24 cellular contexts compared by ENCODE assay signal in the genomic region with DNA sequence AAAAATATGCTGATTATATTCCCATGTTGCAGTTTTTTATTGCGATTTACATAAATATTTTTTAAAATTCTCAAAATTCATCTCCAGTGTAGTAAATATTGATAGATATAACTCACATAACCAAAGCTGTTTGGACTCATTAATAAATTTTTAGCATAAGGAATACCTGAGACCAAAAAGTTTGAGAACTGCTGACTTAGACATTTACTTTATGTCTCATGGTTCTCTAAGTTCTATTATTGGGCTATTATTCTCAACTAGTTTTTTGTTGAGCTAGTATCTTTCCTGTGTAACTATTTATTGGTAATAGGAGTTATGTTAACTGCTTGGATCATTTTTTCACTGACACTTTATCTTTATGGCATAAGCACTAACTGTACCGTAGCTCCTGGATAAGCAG.
DNase-seq lines count a peak whose midpoint lies in the region; ATAC-seq, FAIRE-seq and TF ChIP-seq lines count a peak whose summit lies in the region.
"Had no signal": no experiment of that assay in that cellular context is flagged by ENCODE, and none has a peak within 500 bp of the region (broad histone marks: within the 10 kb centered on the region; RNA-seq: fewer than 3 reads in every experiment).

No MANE protein-coding gene starts in this region.

- BruUV-seq in HepG2 (replicated peaks; lab: Mats Ljungman, UMichigan): no TSS peak
- no TSS peak for BruUV-seq in K562 (replicated peaks; lab: Mats Ljungman, UMichigan)

- H2AFZ ChIP-seq in HepG2 (ENCODE audit: low read length) (no peak overlapping the region), K562 (ENCODE audit: low read depth, low read length) (no peak overlapping the region)

- TF ChIP-seq CTCF in HepG2 (CRISPR knock-in tag; IDR thresholded peaks at IDR 0.05) (no peak), right lobe of liver (IDR thresholded peaks at IDR 0.05) (no peak), K562 (IDR thresholded peaks at IDR 0.05 in 2 of 3, conservative IDR thresholded peaks at IDR 0.05 in 1 of 3; ENCODE audit: insufficient read depth in 2 of 3, low read depth in 1 of 3, low read length in 3 of 3) (no peak), heart left ventricle (IDR thresholded peaks at IDR 0.05) (no peak)

- H3K79me2 ChIP-seq in HepG2 (ENCODE audit: insufficient read depth, low read length) (no peaks in the 10 kb centered on the region), K562 (ENCODE audit: control insufficient read depth, insufficient read depth, low read length) (no peaks in the 10 kb centered on the region)

- H4K20me1 ChIP-seq in HepG2 (ENCODE audit: insufficient read depth, low read length) (no peaks in the 10 kb centered on the region), K562 (replicated peaks; ENCODE audit: control insufficient read depth, insufficient read depth, low read length) (no peaks in the 10 kb centered on the region)
- H4K20me1 ChIP-seq: BLaER1 had no signal

- intact Hi-C loops in HepG2 (cut with micrococcal nuclease; ENCODE audit: unreplicated experiment): no loop called here
- intact Hi-C loops in right lobe of liver (cut with DNase I): no loop called here
- intact Hi-C loops in K562 (cut with micrococcal nuclease): no loop called here
- intact Hi-C loops in heart left ventricle (cut with DNase I): no loop called here

- H3K9me1 ChIP-seq in K562 (ENCODE audit: control insufficient read depth, insufficient read depth, low read length): no peaks in the 10 kb centered on the region

- DNase-seq in HepG2 (ENCODE audit: low spot score): no peak
- no peak for DNase-seq in right lobe of liver
- no peak for DNase-seq in K562 (ENCODE audit: extremely low read depth in 1 of 4, low spot score in 3 of 4)
- DNase-seq in NCI-H1105 (lab: John Stamatoyannopoulos, UW): no peak
- DNase-seq in heart left ventricle: no peak
- DNase-seq: ACHN; BE2C; C1 segment of cervical spinal cord; CD4-positive, alpha-beta memory T cell; CD4-positive, CD25-positive, alpha-beta regulatory T cell; CD8-positive, alpha-beta memory T cell; COR-L47; DMS 273 treated with DMSO at 0.1 percent for 48 hours; DMS153; DMS53; DMS79; DND-41; EL; GDM1 had no signal

- POLR2A ChIA-PET in HepG2 (lab: Yijun Ruan, JAX) (no interaction called here), K562 (lab: Yijun Ruan, JAX) (no interaction called here)

- H3K9ac ChIP-seq in HepG2 (ENCODE audit: insufficient read depth, low read depth, low read length) (no peak overlapping the region), K562 (ENCODE audit: insufficient read depth in 1 of 2, low read depth in 2 of 2, low read length in 2 of 2) (no peak overlapping the region)
- H3K9ac ChIP-seq: BLaER1 had no signal

- in situ Hi-C loops in HepG2 (cut with HindIII; ENCODE audit: extremely low pct_ligation_motif_present, low pct_unique_long_range_greater_than_20kb): no loop called here
- in situ Hi-C loops in K562 (cut with MboI): no loop called here

- FAIRE-seq in HepG2 (lab: Jason Lieb, UNC): no peak
- FAIRE-seq in K562 (lab: Jason Lieb, UNC): no peak
- FAIRE-seq: GM12878, GM12892, GM18507 had no signal

- ATAC-seq in HepG2: no peak
- ATAC-seq in right lobe of liver: no peak
- no peak for ATAC-seq in K562
- no peak for ATAC-seq in heart left ventricle
- ATAC-seq: GM12878 had no signal

- H3K4me1 ChIP-seq in HepG2 (ENCODE audit: insufficient read depth, low read length) (no peaks in the 10 kb centered on the region), right lobe of liver (no peaks in the 10 kb centered on the region), K562 (replicated peaks in 1 of 2; ENCODE audit: control insufficient read depth in 2 of 2, insufficient read depth in 2 of 2, low read length in 2 of 2) (no peaks in the 10 kb centered on the region), heart left ventricle (no peaks in the 10 kb centered on the region)
- H3K4me1 ChIP-seq: BE2C, BLaER1 had no signal

- no peak overlapping the region for H3K4me2 ChIP-seq in HepG2 (ENCODE audit: low read depth, low read length)
- no peak overlapping the region for H3K4me2 ChIP-seq in K562 (ENCODE audit: insufficient read depth, low read length)
- H3K4me2 ChIP-seq: BLaER1 had no signal

- TF ChIP-seq EP300 in HepG2 (IDR thresholded peaks at IDR 0.05; ENCODE audit: low read depth in 2 of 2, low read length in 2 of 2) (no peak), HepG2 (CRISPR knock-in tag; IDR thresholded peaks at IDR 0.05; ENCODE audit: borderline replicate concordance) (no peak), K562 (IDR thresholded peaks at IDR 0.05; ENCODE audit: low read length) (no peak)

- no peak overlapping the region for H3K27ac ChIP-seq in HepG2 (ENCODE audit: extremely low read length, insufficient read depth, low read length)
- H3K27ac ChIP-seq in right lobe of liver: no peak overlapping the region
- no peak overlapping the region for H3K27ac ChIP-seq in K562 (ENCODE audit: extremely low read depth, low read depth, low read length)
- no peak overlapping the region for H3K27ac ChIP-seq in heart left ventricle
- H3K27ac ChIP-seq: 22Rv1, BLaER1 had no signal

- CTCF ChIA-PET in HepG2 (lab: Yijun Ruan, JAX; ENCODE audit: low intra/inter-chr PET ratio, low total read pairs): no interaction called here
- CTCF ChIA-PET in K562 (lab: Yijun Ruan, JAX; ENCODE audit: low intra/inter-chr PET ratio): no interaction called here

- H3K9me3 ChIP-seq in HepG2 (ENCODE audit: low read length): peaks cover 77% of the 10 kb centered on the region
- H3K9me3 ChIP-seq in right lobe of liver: no peaks in the 10 kb centered on the region
- H3K9me3 ChIP-seq in K562 (replicated peaks; ENCODE audit: control insufficient read depth, insufficient read depth, low read depth, low read length): 0 out of 2 replicates have a peak, but pooled peaks cover 1% of the 10 kb centered on the region
- H3K9me3 ChIP-seq in heart left ventricle: peaks cover 0 to 3% (median 0%) of the 10 kb centered on the region in 12 donors
- H3K9me3 ChIP-seq: BE2C, BLaER1 had no signal

- H3K36me3 ChIP-seq in HepG2 (replicated peaks in 1 of 2; ENCODE audit: control insufficient read depth in 1 of 2, insufficient read depth in 2 of 2, low read length in 2 of 2) (no peaks in the 10 kb centered on the region), right lobe of liver (no peaks in the 10 kb centered on the region), K562 (ENCODE audit: control insufficient read depth, insufficient read depth, low read length) (no peaks in the 10 kb centered on the region), heart left ventricle (no peaks in the 10 kb centered on the region)
- H3K36me3 ChIP-seq: BE2C, BLaER1 had no signal

- WGBS in HepG2 (ENCODE audit: low lambda C conversion rate): 0% methylated on average over 2 of the region's 2 CpGs
- WGBS in right lobe of liver (ENCODE audit: insufficient coverage, low coverage, low lambda C conversion rate, missing lambda C conversion rate): 79% methylated on average over 2 of the region's 2 CpGs
- WGBS in K562 (ENCODE audit: insufficient coverage, low coverage, missing lambda C conversion rate): 0% methylated on average over 2 of the region's 2 CpGs
- 89 to 98% (median 94%) methylated on average over 2 of the region's 2 CpGs for WGBS in heart left ventricle, 4 donors

- TF ChIP-seq RAD21 in HepG2 (CRISPR knock-in tag; IDR thresholded peaks at IDR 0.05) (no peak), K562 (CRISPR knock-in tag; conservative IDR thresholded peaks at IDR 0.05 in 1 of 2, IDR thresholded peaks at IDR 0.05 in 1 of 2) (no peak)

- H3K4me3 ChIP-seq in HepG2 (replicated peaks in 1 of 3; ENCODE audit: insufficient read depth in 1 of 3, low read depth in 2 of 3, low read length in 3 of 3) (no peak overlapping the region), right lobe of liver (no peak overlapping the region), K562 (no peak overlapping the region), heart left ventricle (no peak overlapping the region)
- H3K4me3 ChIP-seq: BLaER1, GM12878 had no signal

- H3K27me3 ChIP-seq in HepG2 (ENCODE audit: control insufficient read depth in 1 of 2, insufficient read depth in 2 of 2, low read length in 2 of 2) (no peaks in the 10 kb centered on the region), right lobe of liver (no peaks in the 10 kb centered on the region), K562 (ENCODE audit: control insufficient read depth in 2 of 2, insufficient read depth in 2 of 2, low read length in 2 of 2) (no peaks in the 10 kb centered on the region), heart left ventricle (no peaks in the 10 kb centered on the region)
- H3K27me3 ChIP-seq: BE2C, BLaER1 had no signal

- TF ChIP-seq POLR2A in HepG2 (IDR thresholded peaks at IDR 0.05; ENCODE audit: insufficient read depth in 1 of 2, low read depth in 2 of 2, low read length in 2 of 2): no peak
- TF ChIP-seq POLR2A in right lobe of liver (IDR thresholded peaks at IDR 0.05): no peak
- no peak for TF ChIP-seq POLR2A in K562 (conservative IDR thresholded peaks at IDR 0.05)
- no peak for TF ChIP-seq POLR2A in heart left ventricle (IDR thresholded peaks at IDR 0.05)

TF ChIP-seq in HepG2, 621 proteins besides CTCF, POLR2A, EP300 and RAD21 (continues in another document):
- TF ChIP-seq SIX1 (CRISPR knock-in tag; IDR thresholded peaks at IDR 0.05; ENCODE audit: borderline replicate concordance) (no peak), ERF (CRISPR knock-in tag; IDR thresholded peaks at IDR 0.05) (no peak), BRCA1 (CRISPR knock-in tag; IDR thresholded peaks at IDR 0.05) (no peak), MAFK (conservative IDR thresholded peaks at IDR 0.05 in 1 of 2, IDR thresholded peaks at IDR 0.05 in 1 of 2; ENCODE audit: low read length in 2 of 2) (peak; percentile 61 to 67)
